ENCODE assay signal across 20 cellular contexts in the genomic region with DNA sequence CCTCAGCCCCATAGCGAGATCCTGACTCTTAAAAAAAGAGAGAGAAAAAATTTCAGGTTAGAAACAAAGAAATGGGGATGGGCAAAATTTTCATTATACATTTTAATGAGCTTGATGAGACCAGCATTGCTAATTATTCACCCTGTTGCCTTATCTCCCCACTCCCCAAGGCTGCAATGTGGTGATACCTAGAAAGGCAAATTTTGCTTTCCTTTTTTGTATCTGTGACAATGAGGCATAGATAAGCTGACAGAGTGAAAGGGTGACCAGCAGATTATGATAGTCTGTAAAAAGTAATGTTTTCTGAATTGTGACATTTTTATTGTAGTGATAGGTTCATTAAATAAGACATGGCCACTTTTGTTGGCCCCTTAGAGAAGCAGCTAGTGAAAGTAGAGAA.
"Had no signal": no experiment of that assay in that cellular context is flagged by ENCODE, and none has a peak within 500 bp of the region (broad histone marks: within the 10 kb centered on the region; RNA-seq: fewer than 3 reads in every experiment).

No MANE protein-coding gene starts in this region.

- DNase-seq: activated CD4-positive, alpha-beta T cell treated with anti-CD3 and anti-CD28 coated beads for 36 hours; activated CD8-positive, alpha-beta memory T cell treated with anti-CD3 and anti-CD28 coated beads, Interleukin-2, amount 50 U/mL, for 4 hours; activated gamma-delta T cell; activated T-cell treated with anti-CD3 and anti-CD28 coated beads, Interleukin-2, amount 50 U/mL, for 72 hours; anterior cingulate cortex; brain microvascular endothelial cell; central memory CD4-positive, alpha-beta T cell; dorsolateral prefrontal cortex; foreskin keratinocyte; hippocampal formation; left cardiac atrium; natural killer cell; spleen; stimulated activated CD4-positive, alpha-beta T cell treated with anti-CD3 and anti-CD28 coated beads, Interleukin-4, amount 100 ng/mL, for 4 hours; stimulated activated naive B cell treated with anti-CD40 and anti-IgM and Interleukin-4, amounts not matched to agents 10 μg/mL and 1 μg/mL and 100 μg/mL, for 72 hours; substantia nigra; T-helper 1 cell; T1000; tibial artery had no signal

- H3K27me3 Mint-ChIP-seq: activated CD4-positive, alpha-beta T cell treated with anti-CD3 and anti-CD28 coated beads for 36 hours; stimulated activated naive B cell treated with anti-CD40 and anti-IgM and Interleukin-4, amounts not matched to agents 10 μg/mL and 1 μg/mL and 100 μg/mL, for 72 hours had no signal

- H3K4me3 Mint-ChIP-seq: activated CD4-positive, alpha-beta T cell treated with anti-CD3 and anti-CD28 coated beads for 36 hours; activated T-cell treated with anti-CD3 and anti-CD28 coated beads, Interleukin-2, amount 50 U/mL, for 72 hours; natural killer cell; stimulated activated naive B cell treated with anti-CD40 and anti-IgM and Interleukin-4, amounts not matched to agents 10 μg/mL and 1 μg/mL and 100 μg/mL, for 72 hours had no signal

- H3K9me3 Mint-ChIP-seq: activated T-cell treated with anti-CD3 and anti-CD28 coated beads, Interleukin-2, amount 50 U/mL, for 72 hours; natural killer cell; stimulated activated naive B cell treated with anti-CD40 and anti-IgM and Interleukin-4, amounts not matched to agents 10 μg/mL and 1 μg/mL and 100 μg/mL, for 72 hours had no signal

- H3K9me3 ChIP-seq: spleen, tibial artery had no signal

- H3K27ac ChIP-seq: brain microvascular endothelial cell, dorsolateral prefrontal cortex, epithelial cell of prostate, foreskin keratinocyte, spleen, tibial artery had no signal

- H3K27me3 ChIP-seq: brain microvascular endothelial cell, dorsolateral prefrontal cortex, foreskin keratinocyte, spleen, tibial artery had no signal

- H3K27ac Mint-ChIP-seq: activated CD4-positive, alpha-beta T cell treated with anti-CD3 and anti-CD28 coated beads for 36 hours had no signal

- ATAC-seq: activated CD4-positive, alpha-beta T cell treated with anti-CD3 and anti-CD28 coated beads for 36 hours; activated T-cell treated with anti-CD3 and anti-CD28 coated beads, Interleukin-2, amount 50 U/mL, for 72 hours; foreskin keratinocyte; left cardiac atrium; natural killer cell; stimulated activated naive B cell treated with anti-CD40 and anti-IgM and Interleukin-4, amounts not matched to agents 10 μg/mL and 1 μg/mL and 100 μg/mL, for 72 hours had no signal

- H3K4me3 ChIP-seq: dorsolateral prefrontal cortex, spleen, tibial artery had no signal

- H3K4me1 ChIP-seq: foreskin keratinocyte, tibial artery had no signal
